ENCODE assay signal across 18 cellular contexts in genomic region chr18:1668284-1668683, GRCh38.
"Had no signal": no experiment of that assay in that cellular context is flagged by ENCODE, and none has a peak within 500 bp of the region (broad histone marks: within the 10 kb centered on the region; RNA-seq: fewer than 3 reads in every experiment).

No MANE protein-coding gene starts in this region.

- DNase-seq: KBM-7, NCI-H1092, NCI-H1105 treated with DMSO at 0.1 percent for 48 hours, NCI-H1417 treated with DMSO at 0.1 percent for 48 hours, NCI-H146, NCI-H1694 treated with DMSO at 0.1 percent for 48 hours, NCI-H2029, NCI-H2081 treated with DMSO at 0.1 percent for 48 hours, NCI-H2171, NCI-H345, NCI-H446 treated with DMSO at 0.1 percent for 48 hours, NCI-H510A treated with DMSO at 0.1 percent for 48 hours, NCI-H526, RPMI8226, SHP77 treated with DMSO at 0.1 percent for 48 hours, SJCRH30 had no signal

- ATAC-seq: SK-N-SH treated with all-trans-retinoic acid at 6 μM for 48 hours had no signal

- FAIRE-seq: RCC 7860 had no signal

- H3K27me3 ChIP-seq: SJCRH30 had no signal

- H3K4me3 ChIP-seq: SJCRH30 had no signal

- H3K27ac ChIP-seq: SJCRH30 had no signal

- H3K9me3 ChIP-seq: SJCRH30 had no signal

- H3K4me1 ChIP-seq: SJCRH30 had no signal

- H3K36me3 ChIP-seq: SJCRH30 had no signal
